Comparison of ENCODE assay signal across 8 cellular contexts in the genomic region with DNA sequence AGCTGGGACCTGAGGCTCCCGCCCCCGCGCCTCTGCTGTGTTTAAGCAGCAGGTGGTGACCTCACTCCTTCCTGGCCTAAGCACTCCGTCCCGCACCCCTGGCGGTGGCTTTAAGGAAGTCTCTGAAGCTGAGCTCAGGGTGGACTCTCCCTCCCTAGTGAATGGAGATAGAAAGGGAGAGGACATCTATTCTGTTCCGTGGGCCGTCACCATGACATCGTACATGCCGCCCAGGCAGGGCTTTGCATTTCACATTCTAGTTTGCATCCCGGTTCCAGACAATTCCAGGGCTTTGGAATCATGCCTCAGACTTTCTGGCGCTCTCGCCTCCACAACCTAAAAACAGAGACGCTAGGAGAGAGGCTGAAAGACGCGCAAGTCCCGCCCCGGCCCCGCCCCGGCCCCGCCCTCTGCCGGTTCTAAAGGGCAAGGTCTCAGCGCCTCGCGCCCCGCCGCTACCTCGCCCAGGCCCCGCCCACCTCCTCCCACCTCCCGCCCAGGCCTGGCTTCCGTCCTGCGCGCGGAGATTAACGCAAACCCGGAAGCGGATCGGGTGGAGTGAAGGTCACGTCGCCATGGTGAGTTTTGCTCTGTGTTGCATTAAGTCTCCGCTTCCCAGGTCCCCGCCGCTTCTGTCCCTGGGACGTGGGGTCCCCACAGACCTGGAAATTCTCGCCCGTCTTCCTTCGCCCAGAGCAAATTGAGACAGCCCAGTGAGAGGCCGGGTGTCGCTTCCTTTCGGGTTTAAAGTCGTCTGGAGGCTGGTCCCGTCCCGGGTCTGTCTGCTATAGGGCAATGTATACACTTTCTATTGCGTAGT. TPM values are rescaled to one million over a fixed set of nuclear protein-coding genes. Genes with fewer than 3 reads are reported as not detected.
DNase-seq lines count a peak whose midpoint lies in the region; TF ChIP-seq lines count a peak whose summit lies in the region.

A gene (plus strand): TSS at position 535 of the 820 bp plus-strand sequence. CDS start 15,617 bp downstream, outside the sequence.

- H3K4me3 ChIP-seq in LNCaP clone FGC (ENCODE audit: low read depth, low read length) (peak within 1 kb of the TSS; percentile 91), foreskin fibroblast (ENCODE audit: low read depth in 1 of 2, low read length in 2 of 2) (peak within 1 kb of the TSS; percentile 63 to 86), neural progenitor cell (peak within 1 kb of the TSS; percentile 83), stomach smooth muscle (ENCODE audit: low read length in 2 of 2) (peak within 1 kb of the TSS; percentile 81 to 92)

- H3K79me2 ChIP-seq in neural progenitor cell (ENCODE audit: low read depth) = peaks cover 8% of the 10 kb centered on the region

- H3F3A ChIP-seq in neural progenitor cell (ENCODE audit: low read depth) = peaks cover 13% of the 10 kb centered on the region

- DNase-seq in ELR (ENCODE audit: low read depth) (peak; percentile 93), GOT3 (lab: John Stamatoyannopoulos, UW) (peak; percentile 69), LNCaP clone FGC (ENCODE audit: low read depth) (peak; percentile 85), SHP77 (lab: John Stamatoyannopoulos, UW) (peak; percentile 73 to 81), activated gamma-delta T cell treated with Interleukin-2 at 50 U/mL for 16 hours (peak; percentile 99), foreskin fibroblast (peak; percentile 86 to 96), neural progenitor cell (ENCODE audit: low spot score) (peak; percentile 96)

- H4K20me1 ChIP-seq in neural progenitor cell (ENCODE audit: low read depth) = no peaks in the 10 kb centered on the region

- H3K36me3 ChIP-seq in neural progenitor cell = no peaks in the 10 kb centered on the region
- H3K36me3 ChIP-seq in stomach smooth muscle (ENCODE audit: control insufficient read depth in 2 of 2, insufficient read depth in 2 of 2, low read length in 2 of 2) = no peaks in the 10 kb centered on the region

- H3K4me1 Mint-ChIP-seq in neural progenitor cell = peaks cover 8% of the 10 kb centered on the region

- H3K36me3 Mint-ChIP-seq in neural progenitor cell = peaks cover 2% of the 10 kb centered on the region

- H3K27ac ChIP-seq in neural progenitor cell = peak within 1 kb of the TSS; percentile 18
- H3K27ac ChIP-seq in stomach smooth muscle (ENCODE audit: low read length) = peak within 1 kb of the TSS; percentile 89

- H3K4me3 Mint-ChIP-seq in neural progenitor cell = peak within 1 kb of the TSS; percentile 99

- no peaks in the 10 kb centered on the region for H3K27me3 ChIP-seq in neural progenitor cell
- H3K27me3 ChIP-seq in stomach smooth muscle (ENCODE audit: control insufficient read depth in 1 of 2, insufficient read depth in 2 of 2, low read length in 2 of 2) = no peaks in the 10 kb centered on the region

- H2AFZ ChIP-seq in neural progenitor cell (replicated peaks) = peak within 1 kb of the TSS; percentile 83

- peak; percentile 46 for TF ChIP-seq CTCF in LNCaP clone FGC (IDR thresholded peaks at IDR 0.05; ENCODE audit: control insufficient read depth, extremely low read depth, insufficient read depth)
- peak; percentile 62 for TF ChIP-seq CTCF in foreskin fibroblast (IDR thresholded peaks at IDR 0.05; ENCODE audit: low read depth, low read length)
- peak; percentile 65 for TF ChIP-seq CTCF in neural progenitor cell (IDR thresholded peaks at IDR 0.05)

- peaks cover 42% of the 10 kb centered on the region for H3K9me3 Mint-ChIP-seq in neural progenitor cell

- peaks cover 2% of the 10 kb centered on the region for H3K27me3 Mint-ChIP-seq in neural progenitor cell (ENCODE audit: insufficient read depth, low read depth)

- H3K4me1 ChIP-seq in neural progenitor cell (peaks cover 3% of the 10 kb centered on the region), stomach smooth muscle (ENCODE audit: control insufficient read depth, insufficient read depth, low read length) (peaks cover 10% of the 10 kb centered on the region)

- H3K9ac ChIP-seq in neural progenitor cell (peak within 1 kb of the TSS; percentile 32), stomach smooth muscle (ENCODE audit: low read length in 2 of 2) (peak within 1 kb of the TSS; percentile 82 to 91)

- peak within 1 kb of the TSS; percentile 82 for H3K27ac Mint-ChIP-seq in neural progenitor cell

- H3K9me3 ChIP-seq in neural progenitor cell (ENCODE audit: low read depth) = no peaks in the 10 kb centered on the region
- H3K9me3 ChIP-seq in stomach smooth muscle (ENCODE audit: control insufficient read depth in 2 of 2, low read length in 2 of 2) = no peaks in the 10 kb centered on the region

- peak within 1 kb of the TSS; percentile 95 for H3K4me2 ChIP-seq in neural progenitor cell

RNA-seq across cellular contexts. Expression of the gene that starts here (rescaled TPM):
- total RNA-seq in neural progenitor cell (ENCODE audit: low replicate concordance) = 13.5 and 18.9 TPM in 2 replicates

Comparison
In these comparisons a context has a peak if more than half of its experiments do, and no peak if none do; other contexts are left out.
1. Peak in every context shown above with its lines: DNase-seq, H3K4me3 ChIP-seq and H3K27ac ChIP-seq.